13 cellular contexts compared by ENCODE assay signal in the genomic region with DNA sequence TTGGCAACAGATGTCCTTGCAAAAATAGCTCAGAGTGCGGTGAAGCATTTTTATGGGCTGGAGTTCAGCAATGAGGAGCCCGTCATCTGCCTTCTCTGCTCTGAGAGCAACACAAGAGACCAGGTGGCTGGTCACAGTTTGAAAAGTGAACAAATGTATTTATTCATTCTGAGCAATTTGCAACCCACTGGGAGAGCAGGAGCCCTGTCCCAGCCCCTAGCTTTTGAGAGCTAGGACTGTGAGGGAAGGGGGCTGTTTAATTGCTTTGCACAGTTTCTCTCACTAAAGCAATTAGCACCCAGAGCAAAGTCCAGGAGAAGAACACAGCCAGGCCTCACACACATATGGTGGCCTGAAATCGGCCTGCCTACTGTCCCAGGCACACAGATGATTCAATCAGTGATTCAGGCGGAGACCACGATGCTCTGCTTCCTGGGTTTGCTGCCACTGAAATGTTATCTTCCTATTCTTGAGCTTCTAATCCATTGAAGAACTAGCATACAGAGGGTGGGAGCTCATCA.
DNase-seq lines count a peak whose midpoint lies in the region; ATAC-seq and TF ChIP-seq lines count a peak whose summit lies in the region.
"Had no signal": no experiment of that assay in that cellular context is flagged by ENCODE, and none has a peak within 500 bp of the region (broad histone marks: within the 10 kb centered on the region; RNA-seq: fewer than 3 reads in every experiment).

No MANE protein-coding gene starts in this region.

- H3K27me3 Mint-ChIP-seq in WTC11 (ENCODE audit: low read depth), result no peaks in the 10 kb centered on the region; the same call in 1 of the 2 replicates
- H3K27me3 Mint-ChIP-seq in neural crest cell (ENCODE audit: low read depth), result no peaks in the 10 kb centered on the region
- H3K27me3 Mint-ChIP-seq in activated T-helper 17 cell treated with anti-CD3 and anti-CD28 coated beads, Interleukin-2, amount 50 U/mL, for 72 hours, result no peaks in the 10 kb centered on the region

- peak; percentile 9 for DNase-seq in COLO668 (lab: John Stamatoyannopoulos, UW; ENCODE audit: unreplicated experiment)
- peak; percentile 88 for DNase-seq in NAMALWA (ENCODE audit: low spot score)
- DNase-seq in WTC11 (ENCODE audit: low spot score), result no peak
- DNase-seq in neural crest cell (ENCODE audit: low read depth, low spot score), result no peak
- no peak for DNase-seq in amniotic stem cell (lab: John Stamatoyannopoulos, UW)
- DNase-seq in lower leg skin (ENCODE audit: low spot score in 2 of 2), result no peak
- DNase-seq in germinal center (ENCODE audit: low spot score), result no peak
- DNase-seq: activated naive CD4-positive, alpha-beta T cell treated with Interleukin-2 at 50 U/mL for 16 hours; kidney; MM.1S; stimulated activated CD4-positive, alpha-beta T cell treated with anti-CD3 and anti-CD28 coated beads, Interleukin-4, amount 100 ng/mL, for 1 hour; upper lobe of right lung had no signal

- TF ChIP-seq POLR2A in lower leg skin (IDR thresholded peaks at IDR 0.05), result no peak

- no peak for TF ChIP-seq CTCF in WTC11 (IDR thresholded peaks at IDR 0.05)
- TF ChIP-seq CTCF in neural crest cell (conservative IDR thresholded peaks at IDR 0.05), result no peak
- no peak for TF ChIP-seq CTCF in lower leg skin (IDR thresholded peaks at IDR 0.05)

- intact Hi-C loops in lower leg skin (cut with DNase I; ENCODE audit: low total_unique reads), result no loop called here

- POLR2A ChIA-PET in WTC11 (lab: Charles Lee), result no interaction called here

- 71 to 79% methylated on average over 5 of the region's 5 CpGs for WGBS in lower leg skin, 2 donors

- H3K36me3 Mint-ChIP-seq in WTC11, result no peaks in the 10 kb centered on the region
- H3K36me3 Mint-ChIP-seq in neural crest cell (ENCODE audit: low read depth), result no peaks in the 10 kb centered on the region
- H3K36me3 Mint-ChIP-seq in activated T-helper 17 cell treated with anti-CD3 and anti-CD28 coated beads, Interleukin-2, amount 50 U/mL, for 72 hours (ENCODE audit: low read depth), result no peaks in the 10 kb centered on the region

- H3K4me3 Mint-ChIP-seq in WTC11, result no peak overlapping the region
- no peak overlapping the region for H3K4me3 Mint-ChIP-seq in neural crest cell
- H3K4me3 Mint-ChIP-seq in activated T-helper 17 cell treated with anti-CD3 and anti-CD28 coated beads, Interleukin-2, amount 50 U/mL, for 72 hours, result no peak overlapping the region

- no peak overlapping the region for H3K4me3 ChIP-seq in lower leg skin (ENCODE audit: low read depth, poor library complexity, severe bottlenecking)
- H3K4me3 ChIP-seq: upper lobe of right lung had no signal

- H3K9me3 Mint-ChIP-seq in WTC11 (peaks cover 3% of the 10 kb centered on the region), neural crest cell (no peaks in the 10 kb centered on the region)
- no peaks in the 10 kb centered on the region for H3K9me3 Mint-ChIP-seq in activated T-helper 17 cell treated with anti-CD3 and anti-CD28 coated beads, Interleukin-2, amount 50 U/mL, for 72 hours

- CTCF ChIA-PET in WTC11 (lab: Charles Lee), result interaction anchor here (1.4 kb wide), 1 partner anchor 77 kb away, joined by 5 read pairs; no protein-coding TSS in a partner anchor

- peaks cover 69% of the 10 kb centered on the region for H3K4me1 Mint-ChIP-seq in WTC11
- H3K4me1 Mint-ChIP-seq in neural crest cell, result peaks cover 48% of the 10 kb centered on the region
- no peaks in the 10 kb centered on the region for H3K4me1 Mint-ChIP-seq in activated T-helper 17 cell treated with anti-CD3 and anti-CD28 coated beads, Interleukin-2, amount 50 U/mL, for 72 hours

- H3K27ac Mint-ChIP-seq in WTC11, result peak overlapping the region; percentile 89
- H3K27ac Mint-ChIP-seq in neural crest cell (ENCODE audit: unreplicated experiment), result peak overlapping the region; percentile 20
- H3K27ac Mint-ChIP-seq in activated T-helper 17 cell treated with anti-CD3 and anti-CD28 coated beads, Interleukin-2, amount 50 U/mL, for 72 hours, result no peak overlapping the region

- peak; percentile 50 for ATAC-seq in WTC11
- no peak for ATAC-seq in activated T-helper 17 cell treated with anti-CD3 and anti-CD28 coated beads, Interleukin-2, amount 50 U/mL, for 72 hours (replicated peaks)
- ATAC-seq: upper lobe of right lung had no signal

TF ChIP-seq in WTC11, 78 proteins besides CTCF, POLR2A, EP300 and RAD21 (continues in another document):
- TF ChIP-seq ZNF423 (CRISPR knock-in tag; IDR thresholded peaks at IDR 0.05), result no peak
- TF ChIP-seq ELF4 (CRISPR knock-in tag; IDR thresholded peaks at IDR 0.05; ENCODE audit: low read depth), result no peak
- TF ChIP-seq ZNF263 (CRISPR knock-in tag; IDR thresholded peaks at IDR 0.05; ENCODE audit: low read depth), result no peak
- TF ChIP-seq, protein P1, sequence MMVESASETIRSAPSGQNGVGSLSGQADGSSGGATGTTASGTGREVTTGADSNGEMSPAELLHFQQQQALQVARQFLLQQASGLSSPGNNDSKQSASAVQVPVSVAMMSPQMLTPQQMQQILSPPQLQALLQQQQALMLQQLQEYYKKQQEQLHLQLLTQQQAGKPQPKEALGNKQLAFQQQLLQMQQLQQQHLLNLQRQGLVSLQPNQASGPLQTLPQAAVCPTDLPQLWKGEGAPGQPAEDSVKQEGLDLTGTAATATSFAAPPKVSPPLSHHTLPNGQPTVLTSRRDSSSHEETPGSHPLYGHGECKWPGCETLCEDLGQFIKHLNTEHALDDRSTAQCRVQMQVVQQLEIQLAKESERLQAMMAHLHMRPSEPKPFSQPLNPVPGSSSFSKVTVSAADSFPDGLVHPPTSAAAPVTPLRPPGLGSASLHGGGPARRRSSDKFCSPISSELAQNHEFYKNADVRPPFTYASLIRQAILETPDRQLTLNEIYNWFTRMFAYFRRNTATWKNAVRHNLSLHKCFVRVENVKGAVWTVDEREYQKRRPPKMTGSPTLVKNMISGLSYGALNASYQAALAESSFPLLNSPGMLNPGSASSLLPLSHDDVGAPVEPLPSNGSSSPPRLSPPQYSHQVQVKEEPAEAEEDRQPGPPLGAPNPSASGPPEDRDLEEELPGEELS (CRISPR knock-in tag; IDR thresholded peaks at IDR 0.05), result no peak
- TF ChIP-seq, protein P2, sequence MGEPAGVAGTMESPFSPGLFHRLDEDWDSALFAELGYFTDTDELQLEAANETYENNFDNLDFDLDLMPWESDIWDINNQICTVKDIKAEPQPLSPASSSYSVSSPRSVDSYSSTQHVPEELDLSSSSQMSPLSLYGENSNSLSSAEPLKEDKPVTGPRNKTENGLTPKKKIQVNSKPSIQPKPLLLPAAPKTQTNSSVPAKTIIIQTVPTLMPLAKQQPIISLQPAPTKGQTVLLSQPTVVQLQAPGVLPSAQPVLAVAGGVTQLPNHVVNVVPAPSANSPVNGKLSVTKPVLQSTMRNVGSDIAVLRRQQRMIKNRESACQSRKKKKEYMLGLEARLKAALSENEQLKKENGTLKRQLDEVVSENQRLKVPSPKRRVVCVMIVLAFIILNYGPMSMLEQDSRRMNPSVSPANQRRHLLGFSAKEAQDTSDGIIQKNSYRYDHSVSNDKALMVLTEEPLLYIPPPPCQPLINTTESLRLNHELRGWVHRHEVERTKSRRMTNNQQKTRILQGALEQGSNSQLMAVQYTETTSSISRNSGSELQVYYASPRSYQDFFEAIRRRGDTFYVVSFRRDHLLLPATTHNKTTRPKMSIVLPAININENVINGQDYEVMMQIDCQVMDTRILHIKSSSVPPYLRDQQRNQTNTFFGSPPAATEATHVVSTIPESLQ (CRISPR knock-in tag; IDR thresholded peaks at IDR 0.05), result no peak
- no peak for TF ChIP-seq ATF1 (CRISPR knock-in tag; IDR thresholded peaks at IDR 0.05)
- TF ChIP-seq, protein P3, sequence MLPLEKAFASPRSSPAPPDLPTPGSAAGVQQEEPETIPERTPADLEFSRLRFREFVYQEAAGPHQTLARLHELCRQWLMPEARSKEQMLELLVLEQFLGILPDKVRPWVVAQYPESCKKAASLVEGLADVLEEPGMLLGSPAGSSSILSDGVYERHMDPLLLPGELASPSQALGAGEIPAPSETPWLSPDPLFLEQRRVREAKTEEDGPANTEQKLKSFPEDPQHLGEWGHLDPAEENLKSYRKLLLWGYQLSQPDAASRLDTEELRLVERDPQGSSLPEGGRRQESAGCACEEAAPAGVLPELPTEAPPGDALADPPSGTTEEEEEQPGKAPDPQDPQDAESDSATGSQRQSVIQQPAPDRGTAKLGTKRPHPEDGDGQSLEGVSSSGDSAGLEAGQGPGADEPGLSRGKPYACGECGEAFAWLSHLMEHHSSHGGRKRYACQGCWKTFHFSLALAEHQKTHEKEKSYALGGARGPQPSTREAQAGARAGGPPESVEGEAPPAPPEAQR (CRISPR knock-in tag; IDR thresholded peaks at IDR 0.05), result no peak
- TF ChIP-seq ZNF219 (CRISPR knock-in tag; IDR thresholded peaks at IDR 0.05; ENCODE audit: borderline replicate concordance), result no peak
- TF ChIP-seq ZNF317 (CRISPR knock-in tag; IDR thresholded peaks at IDR 0.05; ENCODE audit: borderline replicate concordance, low read depth), result no peak
- TF ChIP-seq, protein P4, sequence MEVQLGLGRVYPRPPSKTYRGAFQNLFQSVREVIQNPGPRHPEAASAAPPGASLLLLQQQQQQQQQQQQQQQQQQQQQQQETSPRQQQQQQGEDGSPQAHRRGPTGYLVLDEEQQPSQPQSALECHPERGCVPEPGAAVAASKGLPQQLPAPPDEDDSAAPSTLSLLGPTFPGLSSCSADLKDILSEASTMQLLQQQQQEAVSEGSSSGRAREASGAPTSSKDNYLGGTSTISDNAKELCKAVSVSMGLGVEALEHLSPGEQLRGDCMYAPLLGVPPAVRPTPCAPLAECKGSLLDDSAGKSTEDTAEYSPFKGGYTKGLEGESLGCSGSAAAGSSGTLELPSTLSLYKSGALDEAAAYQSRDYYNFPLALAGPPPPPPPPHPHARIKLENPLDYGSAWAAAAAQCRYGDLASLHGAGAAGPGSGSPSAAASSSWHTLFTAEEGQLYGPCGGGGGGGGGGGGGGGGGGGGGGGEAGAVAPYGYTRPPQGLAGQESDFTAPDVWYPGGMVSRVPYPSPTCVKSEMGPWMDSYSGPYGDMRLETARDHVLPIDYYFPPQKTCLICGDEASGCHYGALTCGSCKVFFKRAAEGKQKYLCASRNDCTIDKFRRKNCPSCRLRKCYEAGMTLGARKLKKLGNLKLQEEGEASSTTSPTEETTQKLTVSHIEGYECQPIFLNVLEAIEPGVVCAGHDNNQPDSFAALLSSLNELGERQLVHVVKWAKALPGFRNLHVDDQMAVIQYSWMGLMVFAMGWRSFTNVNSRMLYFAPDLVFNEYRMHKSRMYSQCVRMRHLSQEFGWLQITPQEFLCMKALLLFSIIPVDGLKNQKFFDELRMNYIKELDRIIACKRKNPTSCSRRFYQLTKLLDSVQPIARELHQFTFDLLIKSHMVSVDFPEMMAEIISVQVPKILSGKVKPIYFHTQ (CRISPR knock-in tag; IDR thresholded peaks at IDR 0.05), result no peak
- TF ChIP-seq, protein P5, sequence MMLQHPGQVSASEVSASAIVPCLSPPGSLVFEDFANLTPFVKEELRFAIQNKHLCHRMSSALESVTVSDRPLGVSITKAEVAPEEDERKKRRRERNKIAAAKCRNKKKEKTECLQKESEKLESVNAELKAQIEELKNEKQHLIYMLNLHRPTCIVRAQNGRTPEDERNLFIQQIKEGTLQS (CRISPR knock-in tag; conservative IDR thresholded peaks at IDR 0.05), result no peak

Comparison
In these comparisons a context has a peak if more than half of its experiments do, and no peak if none do; other contexts are left out.
1. DNase-seq: peak in COLO668 (single experiment) and NAMALWA (single experiment); none in WTC11 (single experiment), neural crest cell (single experiment), amniotic stem cell (single experiment), lower leg skin (0 of 2) and germinal center (single experiment).